Comparison of ENCODE assay signal across 8 cellular contexts in genomic region chr19:13150187-13150918, GRCh38. TPM values are rescaled to one million over a fixed set of nuclear protein-coding genes. Genes with fewer than 3 reads are reported as not detected.
A peak's percentile ranks its signal among the peaks of the same experiment; 100 is the strongest.
DNase-seq lines count a peak whose midpoint lies in the region; ATAC-seq and TF ChIP-seq lines count a peak whose summit lies in the region.

TSS of gene IER2 (plus strand) at chr19:13150411. CDS start at chr19:13153187, 2,776 bp downstream.
TSS of gene STX10 (minus strand) at chr19:13150375. CDS start at chr19:13150173, 202 bp downstream.

- CTCF ChIA-PET in CD8-positive, alpha-beta T cell (lab: Charles Lee), result interaction anchor here (0.7 to 2.2 kb wide), 10 partner anchors 10 to 174 kb away, joined by 3 to 8 read pairs (median 4); partner anchors contain the start of gene NACC1

- H3K36me3 ChIP-seq in CD8-positive, alpha-beta T cell (ENCODE audit: insufficient read depth, low read length), result peaks cover 6% of the 10 kb centered on the region
- peaks cover 6% of the 10 kb centered on the region for H3K36me3 ChIP-seq in OCI-LY1 (ENCODE audit: insufficient read depth, low read length)

- H3K27ac Mint-ChIP-seq in CD8-positive, alpha-beta T cell, result peak within 1 kb of the TSS; percentile 93
- H3K27ac Mint-ChIP-seq in mesothelial cell of epicardium, result peak within 1 kb of the TSS; percentile 100

- H3K4me1 Mint-ChIP-seq in CD8-positive, alpha-beta T cell (ENCODE audit: low read depth), result peaks cover 26% of the 10 kb centered on the region
- H3K4me1 Mint-ChIP-seq in mesothelial cell of epicardium, result peaks cover 18% of the 10 kb centered on the region

- H3K9me2 ChIP-seq in OCI-LY1 (ENCODE audit: low read depth, low read length), result no peaks in the 10 kb centered on the region

- no peaks in the 10 kb centered on the region for H3F3A ChIP-seq in OCI-LY1 (ENCODE audit: insufficient read depth, low read length)

- H3K27ac ChIP-seq in CD8-positive, alpha-beta T cell (ENCODE audit: low read depth, low read length), result peak within 1 kb of the TSS; percentile 99
- H3K27ac ChIP-seq in OCI-LY1 (ENCODE audit: low read depth, low read length, poor library complexity, severe bottlenecking), result peak within 1 kb of the TSS; percentile 77

- peak; percentile 55 for ATAC-seq in CD8-positive, alpha-beta T cell
- ATAC-seq in GM19467 (IDR thresholded peaks at IDR 0.05; ENCODE audit: unreplicated experiment), result peak; percentile 26

- peak within 1 kb of the TSS; percentile 94 for H3K4me3 ChIP-seq in CD8-positive, alpha-beta T cell (ENCODE audit: low read depth, low read length)
- peak within 1 kb of the TSS; percentile 90 for H3K4me3 ChIP-seq in OCI-LY1 (ENCODE audit: low read depth, low read length, poor library complexity, severe bottlenecking)

- POLR2A ChIA-PET in CD8-positive, alpha-beta T cell (lab: Charles Lee), result interaction anchor here (0.7 to 4.8 kb wide), 8 partner anchors 13 to 359 kb away, joined by 3 to 72 read pairs (median 6); partner anchors contain the start of genes JUNB, NACC1 and TRMT1

- H4K20me1 ChIP-seq in OCI-LY1 (ENCODE audit: insufficient read depth, low read length), result no peaks in the 10 kb centered on the region

- H3K27me3 Mint-ChIP-seq in CD8-positive, alpha-beta T cell (ENCODE audit: low read depth), result no peaks in the 10 kb centered on the region
- no peaks in the 10 kb centered on the region for H3K27me3 Mint-ChIP-seq in mesothelial cell of epicardium (ENCODE audit: low read depth)

- peak within 1 kb of the TSS; percentile 92 for H3K4me2 ChIP-seq in OCI-LY1 (ENCODE audit: low read length)

- no peaks in the 10 kb centered on the region for H3K9me3 Mint-ChIP-seq in CD8-positive, alpha-beta T cell
- H3K9me3 Mint-ChIP-seq in mesothelial cell of epicardium, result no peaks in the 10 kb centered on the region

- no peaks in the 10 kb centered on the region for H3K9me3 ChIP-seq in CD8-positive, alpha-beta T cell (ENCODE audit: low read length)
- no peaks in the 10 kb centered on the region for H3K9me3 ChIP-seq in OCI-LY1 (ENCODE audit: low read length)

- intact Hi-C loops in CD8-positive, alpha-beta T cell (cut with DNase I, micrococcal nuclease), result loop anchor here (1.0 to 10.0 kb wide), 17 partner anchors 16 to 1374 kb away; partner anchors contain the start of genes ADGRL1 (in 1 of the 2), LYL1 (in 1 of the 2), NACC1 (in 1 of the 2) and RFX1 (in 1 of the 2)

- peak; percentile 86 to 95 (median 92) for DNase-seq in CD8-positive, alpha-beta T cell
- DNase-seq in HuH-7 (ENCODE audit: low spot score) (peak; percentile 84), mesothelial cell of epicardium (ENCODE audit: low spot score in 2 of 2, unreplicated experiment in 2 of 2) (peak; percentile 73 to 84)
- DNase-seq in activated CD8-positive, alpha-beta memory T cell treated with anti-CD3 and anti-CD28 coated beads, Interleukin-2, amount 50 U/mL, for 24 hours (ENCODE audit: extremely low read depth), result peak; percentile 82
- DNase-seq in stimulated activated CD8-positive, alpha-beta memory T cell treated with anti-CD3 and anti-CD28 coated beads, Interleukin-15, amount 100 ng/mL, for 48 hours (ENCODE audit: low read depth in 2 of 2), result peak; percentile 89

- H3K4me1 ChIP-seq in CD8-positive, alpha-beta T cell (ENCODE audit: insufficient read depth, low read length), result peaks cover 11% of the 10 kb centered on the region
- H3K4me1 ChIP-seq in OCI-LY1 (ENCODE audit: insufficient read depth, low read length, severe bottlenecking), result peaks cover 38% of the 10 kb centered on the region

- H3K79me2 ChIP-seq in OCI-LY1 (ENCODE audit: insufficient read depth, low read length), result no peaks in the 10 kb centered on the region

- H2AFZ ChIP-seq in OCI-LY1 (ENCODE audit: low read length), result no peak within 1 kb of the TSS

- in situ Hi-C loops in endometrial microvascular endothelial cells (cut with HindIII; ENCODE audit: inconsistent ontology term, low pct_unique_long_range_greater_than_20kb, low sequenced_read_pairs), result no loop called here

- peak within 1 kb of the TSS; percentile 98 for H3K4me3 Mint-ChIP-seq in CD8-positive, alpha-beta T cell
- peak within 1 kb of the TSS; percentile 100 for H3K4me3 Mint-ChIP-seq in mesothelial cell of epicardium

- H3K36me3 Mint-ChIP-seq in CD8-positive, alpha-beta T cell, result peaks cover 47% of the 10 kb centered on the region
- peaks cover 6% of the 10 kb centered on the region for H3K36me3 Mint-ChIP-seq in mesothelial cell of epicardium

- H3K9ac ChIP-seq in OCI-LY1 (ENCODE audit: low read length), result peak within 1 kb of the TSS; percentile 92

- no peaks in the 10 kb centered on the region for H3K27me3 ChIP-seq in CD8-positive, alpha-beta T cell (ENCODE audit: insufficient read depth, low read length)
- H3K27me3 ChIP-seq in OCI-LY1 (ENCODE audit: insufficient read depth, low read length), result no peaks in the 10 kb centered on the region

- TF ChIP-seq CTCF in CD8-positive, alpha-beta T cell (IDR thresholded peaks at IDR 0.05), result peak; percentile 51
- TF ChIP-seq CTCF in OCI-LY1 (IDR thresholded peaks at IDR 0.05; ENCODE audit: low read length) (peak; percentile 56), mesothelial cell of epicardium (IDR thresholded peaks at IDR 0.05; ENCODE audit: unreplicated experiment) (no peak)

RNA-seq across cellular contexts. Expression of gene IER2, which starts in this region (rescaled TPM):
- total RNA-seq in CD8-positive, alpha-beta T cell, result 100 to 1,000 TPM; 223 to 229 TPM
- total RNA-seq in endometrial microvascular endothelial cells (ENCODE audit: inconsistent ontology term) (93.7 TPM), mesothelial cell of epicardium (278 to 284 TPM (median 282 TPM) in 3 replicates)

RNA-seq across cellular contexts. Expression of gene STX10, which starts in this region (rescaled TPM):
- total RNA-seq in CD8-positive, alpha-beta T cell, result 10 to 100 TPM; 35.7 to 37.5 TPM
- 75.5 TPM for total RNA-seq in endometrial microvascular endothelial cells (ENCODE audit: inconsistent ontology term)
- total RNA-seq in mesothelial cell of epicardium, result 52.7 to 58.4 TPM (median 56.7 TPM) in 3 replicates

Comparison
In these comparisons a context has a peak if more than half of its experiments do, and no peak if none do; other contexts are left out.
1. Peak in every context shown above with its lines: DNase-seq, ATAC-seq, H3K4me3 ChIP-seq and H3K27ac ChIP-seq.